Comparison of ENCODE assay signal across 27 cellular contexts in genomic region chr12:6158263-6158662, GRCh38. TPM values are rescaled to one million over a fixed set of nuclear protein-coding genes. Genes with fewer than 3 reads are reported as not detected.
DNase-seq lines count a peak whose midpoint lies in the region; ATAC-seq and TF ChIP-seq lines count a peak whose summit lies in the region.
"Had no signal": no experiment of that assay in that cellular context is flagged by ENCODE, and none has a peak within 500 bp of the region (broad histone marks: within the 10 kb centered on the region; RNA-seq: fewer than 3 reads in every experiment).

No MANE protein-coding gene starts in this region.

- intact Hi-C loops in right cardiac atrium (cut with DNase I): no loop called here
- intact Hi-C loops in A673 (cut with micrococcal nuclease; ENCODE audit: unreplicated experiment): no loop called here

- no TSS peak for BruUV-seq in A673 (replicated peaks; lab: Mats Ljungman, UMichigan)

- H3K4me1 ChIP-seq in right cardiac atrium (ENCODE audit: control insufficient read depth, insufficient read depth, low read length) (peaks cover 4% of the 10 kb centered on the region), right atrium auricular region (peaks cover 0 to 14% of the 10 kb centered on the region in 2 donors), A673 (ENCODE audit: insufficient read depth, low read length, poor library complexity, severe bottlenecking) (no peaks in the 10 kb centered on the region)
- H3K4me1 ChIP-seq: A549 had no signal

- H3K4me1 Mint-ChIP-seq in nephron progenitor cell (peaks cover 42% of the 10 kb centered on the region), mesothelial cell of epicardium (peaks cover 30% of the 10 kb centered on the region)

- H3K27me3 ChIP-seq in right cardiac atrium (ENCODE audit: control insufficient read depth, insufficient read depth) (no peaks in the 10 kb centered on the region), right atrium auricular region (no peaks in the 10 kb centered on the region), A673 (replicated peaks; ENCODE audit: insufficient read depth, low read depth, low read length, poor library complexity) (no peaks in the 10 kb centered on the region)
- H3K27me3 ChIP-seq: MG63, tibial artery had no signal

- H3K27ac Mint-ChIP-seq in nephron progenitor cell (peak overlapping the region; percentile 55), mesothelial cell of epicardium (no peak overlapping the region)
- H3K27ac Mint-ChIP-seq: T-helper 2 cell treated with Interferon-gamma antibody and Interleukin-4, amounts not matched to agents 5 μg/mL and 100 μg/mL, for 36 hours had no signal

- CTCF ChIA-PET in A673 (lab: Charles Lee): interaction anchor here (0.6 kb wide), 1 partner anchor 13 kb away, joined by 4 read pairs; no protein-coding TSS in a partner anchor

- no peaks in the 10 kb centered on the region for H3K36me3 Mint-ChIP-seq in nephron progenitor cell (ENCODE audit: low read depth)
- no peaks in the 10 kb centered on the region for H3K36me3 Mint-ChIP-seq in mesothelial cell of epicardium
- H3K36me3 Mint-ChIP-seq: activated naive CD8-positive, alpha-beta T cell; WTC11 had no signal

- no peaks in the 10 kb centered on the region for H3K9me3 ChIP-seq in right cardiac atrium (ENCODE audit: control insufficient read depth, low read length)
- H3K9me3 ChIP-seq in right atrium auricular region: no peaks in the 10 kb centered on the region
- H3K9me3 ChIP-seq in A673 (ENCODE audit: low read depth, low read length, poor library complexity, severe bottlenecking): no peaks in the 10 kb centered on the region
- H3K9me3 ChIP-seq: A549, MG63, mucosa of descending colon, spleen, tibial artery had no signal

- in situ Hi-C loops in GM13977 (cut with MboI; ENCODE audit: low pct_unique_long_range_greater_than_20kb, low sequenced_read_pairs, unreplicated experiment): no loop called here

- H3K4me3 Mint-ChIP-seq in nephron progenitor cell: no peak overlapping the region
- H3K4me3 Mint-ChIP-seq in mesothelial cell of epicardium: no peak overlapping the region
- H3K4me3 Mint-ChIP-seq: activated naive CD8-positive, alpha-beta T cell; neural crest cell; T-helper 2 cell treated with Interferon-gamma antibody and Interleukin-4, amounts not matched to agents 5 μg/mL and 100 μg/mL, for 36 hours; WTC11 had no signal

- H3K36me3 ChIP-seq in right atrium auricular region: no peaks in the 10 kb centered on the region
- H3K36me3 ChIP-seq in A673 (ENCODE audit: insufficient read depth, low read length, poor library complexity, severe bottlenecking): no peaks in the 10 kb centered on the region
- H3K36me3 ChIP-seq: MG63, spleen, tibial artery had no signal

- no peak overlapping the region for H3K27ac ChIP-seq in right cardiac atrium (ENCODE audit: low read length)
- H3K27ac ChIP-seq in right atrium auricular region: no peak overlapping the region
- no peak overlapping the region for H3K27ac ChIP-seq in A673 (ENCODE audit: low read depth, low read length, poor library complexity, severe bottlenecking)
- H3K27ac ChIP-seq: A549, spleen, tibial artery had no signal

- H3K4me3 ChIP-seq in right cardiac atrium (ENCODE audit: low read length) (no peak overlapping the region), right atrium auricular region (no peak overlapping the region), fibroblast of pulmonary artery (replicated peaks; ENCODE audit: low read depth, low read length) (no peak overlapping the region), A673 (ENCODE audit: low read depth, low read length, poor library complexity, severe bottlenecking) (no peak overlapping the region)
- H3K4me3 ChIP-seq: A549, MG63, mucosa of descending colon, spleen, tibial artery had no signal

- ATAC-seq in right cardiac atrium: peak; percentile 30 to 32
- ATAC-seq: A549; mucosa of descending colon; stimulated activated naive CD8-positive, alpha-beta T cell treated with anti-CD3 and anti-CD28 coated beads, Interleukin-15, Interleukin-2, amounts not matched to agents 100 U/mL and 50 U/mL, for 24 hours; WTC11 had no signal

- peaks cover 4% of the 10 kb centered on the region for H3K9me3 Mint-ChIP-seq in nephron progenitor cell
- H3K9me3 Mint-ChIP-seq in mesothelial cell of epicardium: no peaks in the 10 kb centered on the region
- H3K9me3 Mint-ChIP-seq: neural crest cell; T-helper 2 cell treated with Interferon-gamma antibody and Interleukin-4, amounts not matched to agents 5 μg/mL and 100 μg/mL, for 36 hours; WTC11 had no signal

- H3K27me3 Mint-ChIP-seq in nephron progenitor cell (ENCODE audit: low read depth, poor library complexity): no peaks in the 10 kb centered on the region
- no peaks in the 10 kb centered on the region for H3K27me3 Mint-ChIP-seq in mesothelial cell of epicardium (ENCODE audit: low read depth)
- H3K27me3 Mint-ChIP-seq: activated naive CD8-positive, alpha-beta T cell had no signal

- TF ChIP-seq CTCF in right atrium auricular region (IDR thresholded peaks at IDR 0.05) (no peak), fibroblast of pulmonary artery (IDR thresholded peaks at IDR 0.05; ENCODE audit: low read length, missing control alignments) (no peak), nephron progenitor cell (IDR thresholded peaks at IDR 0.05) (no peak), GM13977 (IDR thresholded peaks at IDR 0.05; ENCODE audit: extremely low read depth, insufficient read depth, missing control alignments) (no peak), mesothelial cell of epicardium (IDR thresholded peaks at IDR 0.05; ENCODE audit: unreplicated experiment) (no peak), A673 (conservative IDR thresholded peaks at IDR 0.05; ENCODE audit: low read depth, low read length) (no peak)

- DNase-seq in right cardiac atrium (peak in 1 of 3 donors; percentile 63), right atrium auricular region (ENCODE audit: low spot score) (no peak), fibroblast of pulmonary artery (ENCODE audit: low read depth) (peak; percentile 30), nephron progenitor cell (peak; percentile 21), GM13977 (ENCODE audit: low spot score) (no peak), mesothelial cell of epicardium (ENCODE audit: low spot score in 2 of 2, unreplicated experiment in 2 of 2) (no peak), A673 (ENCODE audit: low spot score) (no peak)
- DNase-seq in stimulated activated CD8-positive, alpha-beta memory T cell treated with anti-CD3 and anti-CD28 coated beads, Interleukin-4, amount 100 ng/mL, for 48 hours: no peak
- DNase-seq: C1 segment of cervical spinal cord; Calu3; effector memory CD4-positive, alpha-beta T cell; left cardiac atrium; MG63; mucosa of descending colon; NCI-H1417 treated with DMSO at 0.1 percent for 48 hours; NCI-H524; RPMI8226; stimulated activated CD4-positive, alpha-beta T cell treated with anti-CD3 and anti-CD28 coated beads, Interleukin-4, amount 100 ng/mL, for 24 hours; stimulated activated naive CD8-positive, alpha-beta T cell treated with anti-CD3 and anti-CD28 coated beads, Interleukin-15, Interleukin-2, amounts not matched to agents 100 U/mL and 50 U/mL, for 24 hours; tibial artery had no signal

- POLR2A ChIA-PET in A673 (lab: Charles Lee; ENCODE audit: low non-redundant PET): no interaction called here

- WGBS in right cardiac atrium: 46% methylated on average over 5 of the region's 5 CpGs

RNA-seq across cellular contexts. Expression of gene VWF, which starts 33.8 kb away (rescaled TPM):
- total RNA-seq in right cardiac atrium (100 to 1,000 TPM; 144 to 388 (median 269) TPM), right atrium auricular region (100 to 1,000 TPM; 189 to 331 TPM), mesothelial cell of epicardium (0.24 to 0.31 TPM (median 0.29 TPM) in 3 replicates), A673 (2021) (not detected in 2 replicates)
- 181 TPM for polyA plus RNA-seq in right cardiac atrium
- total RNA-seq: Calu3, Daoy had no signal

RNA-seq across cellular contexts. Expression of gene CD9, which starts 41.9 kb away (rescaled TPM):
- 100 to 1,000 TPM; 117 to 248 (median 134) TPM for total RNA-seq in right cardiac atrium
- polyA plus RNA-seq in right cardiac atrium: 212 TPM
- total RNA-seq in right atrium auricular region: 100 to 1,000 TPM; 126 to 230 TPM
- total RNA-seq in mesothelial cell of epicardium: 20.0 to 22.6 TPM (median 22.3 TPM) in 3 replicates
- total RNA-seq in A673 (2021): 2.8 TPM in 2 replicates

Comparison
In these comparisons a context has a peak if more than half of its experiments do, and no peak if none do; other contexts are left out.
1. DNase-seq: peak in fibroblast of pulmonary artery (single experiment) and nephron progenitor cell (single experiment); none in right atrium auricular region (single experiment), GM13977 (single experiment), mesothelial cell of epicardium (0 of 2), A673 (single experiment) and stimulated activated CD8-positive, alpha-beta memory T cell treated with anti-CD3 and anti-CD28 coated beads, Interleukin-4, amount 100 ng/mL, for 48 hours (single experiment).
2. RNA of gene VWF, which starts 33.8 kb away (total RNA-seq): 189 to 331 TPM in right atrium auricular region and 144 to 388 TPM in right cardiac atrium; 0.24 to 0.31 TPM in mesothelial cell of epicardium and not detected in A673; every median in the first group is over 100 times any median in the second.